Comparison of ENCODE assay signal across 23 cellular contexts in genomic region chr12:121030576-121031212, GRCh38. TPM values are rescaled to one million over a fixed set of nuclear protein-coding genes. Genes with fewer than 3 reads are reported as not detected.
DNase-seq lines count a peak whose midpoint lies in the region; ATAC-seq and TF ChIP-seq lines count a peak whose summit lies in the region.
"Had no signal": no experiment of that assay in that cellular context is flagged by ENCODE, and none has a peak within 500 bp of the region (broad histone marks: within the 10 kb centered on the region; RNA-seq: fewer than 3 reads in every experiment).

No MANE protein-coding gene starts in this region.

- no peaks in the 10 kb centered on the region for H3K27me3 Mint-ChIP-seq in natural killer cell treated with Interleukin-12 subunit alpha and Interleukin-12 subunit beta and Interleukin-15 and Interleukin-18, amount 100 ng/mL, for 72 hours
- H3K27me3 Mint-ChIP-seq in natural killer cell (ENCODE audit: low read depth in 2 of 2), result no peaks in the 10 kb centered on the region

- ATAC-seq in natural killer cell treated with Interleukin-12 subunit alpha and Interleukin-12 subunit beta and Interleukin-15 and Interleukin-18, amount 100 ng/mL, for 72 hours, result no peak
- ATAC-seq in natural killer cell (no peak), lower lobe of right lung (no peak), left lobe of liver (no peak), HG02870 (IDR thresholded peaks at IDR 0.05; ENCODE audit: unreplicated experiment) (no peak)
- ATAC-seq: A549, GM12878, SK-N-SH treated with all-trans-retinoic acid at 6 μM for 48 hours had no signal

- no peak overlapping the region for H3K4me3 Mint-ChIP-seq in natural killer cell treated with Interleukin-12 subunit alpha and Interleukin-12 subunit beta and Interleukin-15 and Interleukin-18, amount 100 ng/mL, for 72 hours
- H3K4me3 Mint-ChIP-seq in natural killer cell, result no peak overlapping the region
- H3K4me3 Mint-ChIP-seq: B cell, CD14-positive monocyte, H9 had no signal

- H3K4me1 ChIP-seq in lower lobe of right lung, result peaks cover 6% of the 10 kb centered on the region

- peaks cover 22% of the 10 kb centered on the region for H3K36me3 Mint-ChIP-seq in natural killer cell treated with Interleukin-12 subunit alpha and Interleukin-12 subunit beta and Interleukin-15 and Interleukin-18, amount 100 ng/mL, for 72 hours
- no peaks in the 10 kb centered on the region for H3K36me3 Mint-ChIP-seq in natural killer cell

- no peaks in the 10 kb centered on the region for H3K27me3 ChIP-seq in WERI-Rb-1 (ENCODE audit: insufficient read depth, low read depth, severe bottlenecking)
- H3K27me3 ChIP-seq in lower lobe of right lung (ENCODE audit: low read depth), result no peaks in the 10 kb centered on the region

- no peak for DNase-seq in natural killer cell treated with Interleukin-12 subunit alpha and Interleukin-12 subunit beta and Interleukin-15 and Interleukin-18, amount 100 ng/mL, for 72 hours (ENCODE audit: low spot score)
- DNase-seq in natural killer cell, result no peak
- DNase-seq in WERI-Rb-1, result peak; percentile 10
- peak; percentile 22 for DNase-seq in lower lobe of right lung
- no peak for DNase-seq in left lobe of liver (ENCODE audit: low spot score)
- no peak for DNase-seq in hippocampal formation (lab: John Stamatoyannopoulos, UW)
- DNase-seq: DMS79 treated with DMSO at 0.1 percent for 48 hours; H9; KBM-7; NCI-H1092; NCI-H1436; NCI-H187 treated with DMSO at 0.1 percent for 48 hours; NK-92 treated with Interleukin-12 subunit alpha and Interleukin-12 subunit beta, amount 100 ng/mL, for 24 hours; SIG-M5 had no signal

- H3K9me3 ChIP-seq in WERI-Rb-1 (ENCODE audit: severe bottlenecking) (no peaks in the 10 kb centered on the region), lower lobe of right lung (no peaks in the 10 kb centered on the region)
- H3K9me3 ChIP-seq: A549 had no signal

- H3K4me3 ChIP-seq in WERI-Rb-1 (ENCODE audit: low read depth, low read length), result no peak overlapping the region
- no peak overlapping the region for H3K4me3 ChIP-seq in lower lobe of right lung
- H3K4me3 ChIP-seq: A549, GM12878 had no signal

- H3K4me1 Mint-ChIP-seq in natural killer cell treated with Interleukin-12 subunit alpha and Interleukin-12 subunit beta and Interleukin-15 and Interleukin-18, amount 100 ng/mL, for 72 hours (ENCODE audit: low read depth in 2 of 2), result peaks cover 49 to 56% of the 10 kb centered on the region in 2 donors
- peaks cover 39 to 52% of the 10 kb centered on the region in 2 donors for H3K4me1 Mint-ChIP-seq in natural killer cell
- H3K4me1 Mint-ChIP-seq: B cell had no signal

- peak overlapping the region; percentile 72 to 75 for H3K27ac Mint-ChIP-seq in natural killer cell treated with Interleukin-12 subunit alpha and Interleukin-12 subunit beta and Interleukin-15 and Interleukin-18, amount 100 ng/mL, for 72 hours
- no peak overlapping the region for H3K27ac Mint-ChIP-seq in natural killer cell
- H3K27ac Mint-ChIP-seq: B cell had no signal

- no peak for TF ChIP-seq CTCF in natural killer cell (IDR thresholded peaks at IDR 0.05)
- no peak for TF ChIP-seq CTCF in WERI-Rb-1 (IDR thresholded peaks at IDR 0.05; ENCODE audit: low read depth, low read length)
- TF ChIP-seq CTCF in lower lobe of right lung (IDR thresholded peaks at IDR 0.05), result no peak

- no peak overlapping the region for H3K27ac ChIP-seq in WERI-Rb-1
- no peak overlapping the region for H3K27ac ChIP-seq in lower lobe of right lung
- H3K27ac ChIP-seq: RWPE1 had no signal

- H3K36me3 ChIP-seq in WERI-Rb-1 (no peaks in the 10 kb centered on the region), lower lobe of right lung (peaks cover 6% of the 10 kb centered on the region)

- H3K9me3 Mint-ChIP-seq in natural killer cell treated with Interleukin-12 subunit alpha and Interleukin-12 subunit beta and Interleukin-15 and Interleukin-18, amount 100 ng/mL, for 72 hours, result no peaks in the 10 kb centered on the region
- H3K9me3 Mint-ChIP-seq in natural killer cell, result no peaks in the 10 kb centered on the region
- H3K9me3 Mint-ChIP-seq: H9 had no signal

- intact Hi-C loops in natural killer cell (cut with micrococcal nuclease), result no loop called here
- intact Hi-C loops in lower lobe of right lung (cut with DNase I), result no loop called here

RNA-seq across cellular contexts. Expression of gene OASL, which starts 8.4 kb away (rescaled TPM):
- 10 to 100 TPM; 10.1 to 10.8 TPM for total RNA-seq in natural killer cell treated with Interleukin-12 subunit alpha and Interleukin-12 subunit beta and Interleukin-15 and Interleukin-18, amount 100 ng/mL, for 72 hours
- 10 to 100 TPM in 2 of 3 donors, 1 to 10 TPM in 1; 7.5 to 48.0 (median 35.2) TPM for total RNA-seq in natural killer cell
- 21.1 TPM for total RNA-seq in lower lobe of right lung
- 2.5 TPM for total RNA-seq in left lobe of liver
- total RNA-seq: H9 had no signal

RNA-seq across cellular contexts. Expression of gene C12orf43, which starts 14.4 kb away (rescaled TPM):
- total RNA-seq in natural killer cell treated with Interleukin-12 subunit alpha and Interleukin-12 subunit beta and Interleukin-15 and Interleukin-18, amount 100 ng/mL, for 72 hours, result 10 to 100 TPM; 26.6 to 34.8 TPM
- total RNA-seq in natural killer cell (10 to 100 TPM; 16.0 to 19.9 (median 18.0) TPM), lower lobe of right lung (12.3 TPM), left lobe of liver (8.0 TPM)

RNA-seq across cellular contexts. Expression of gene HNF1A, which starts 52.4 kb away (rescaled TPM):
- total RNA-seq in natural killer cell treated with Interleukin-12 subunit alpha and Interleukin-12 subunit beta and Interleukin-15 and Interleukin-18, amount 100 ng/mL, for 72 hours, result not detected
- total RNA-seq in natural killer cell (not detected), lower lobe of right lung (0.24 TPM), left lobe of liver (23.8 TPM)
- total RNA-seq: B cell, H9, HT1080, NCI-H460 had no signal

Comparison
In these comparisons a context has a peak if more than half of its experiments do, and no peak if none do; other contexts are left out.
1. H3K27ac Mint-ChIP-seq: peak in natural killer cell treated with Interleukin-12 subunit alpha and Interleukin-12 subunit beta and Interleukin-15 and Interleukin-18, amount 100 ng/mL, for 72 hours (2 of 2); none in natural killer cell (0 of 2).
2. DNase-seq: peak in WERI-Rb-1 (single experiment) and lower lobe of right lung (single experiment); none in natural killer cell treated with Interleukin-12 subunit alpha and Interleukin-12 subunit beta and Interleukin-15 and Interleukin-18, amount 100 ng/mL, for 72 hours (single experiment), natural killer cell (single experiment), left lobe of liver (single experiment) and hippocampal formation (0 of 2).
3. RNA of gene HNF1A, which starts 52.4 kb away (total RNA-seq): 23.8 TPM in left lobe of liver (single experiment); 0.24 TPM in lower lobe of right lung (single experiment), not detected in natural killer cell treated with Interleukin-12 subunit alpha and Interleukin-12 subunit beta and Interleukin-15 and Interleukin-18, amount 100 ng/mL, for 72 hours and not detected in natural killer cell; every median in the first group is over 10 times any median in the second.